In genomic region chr19:16373079-16373478, GRCh38 we compare ENCODE assay signal across 18 cellular contexts. TPM values are rescaled to one million over a fixed set of nuclear protein-coding genes. Genes with fewer than 3 reads are reported as not detected.
A peak's percentile ranks its signal among the peaks of the same experiment; 100 is the strongest.
DNase-seq lines count a peak whose midpoint lies in the region; ATAC-seq, FAIRE-seq and TF ChIP-seq lines count a peak whose summit lies in the region.
"Had no signal": no experiment of that assay in that cellular context is flagged by ENCODE, and none has a peak within 500 bp of the region (broad histone marks: within the 10 kb centered on the region; RNA-seq: fewer than 3 reads in every experiment).

No MANE protein-coding gene starts in this region.

- peak overlapping the region; percentile 29 for H4K8ac ChIP-seq in H1 (ENCODE audit: extremely low read depth, insufficient read depth, low read length)

- H3K27me3 ChIP-seq in ACC112 (ENCODE audit: insufficient read depth, low read length), result no peaks in the 10 kb centered on the region
- H3K27me3 ChIP-seq in DND-41 (ENCODE audit: insufficient read depth, low read length, poor library complexity), result no peaks in the 10 kb centered on the region
- no peaks in the 10 kb centered on the region for H3K27me3 ChIP-seq in H1 (replicated peaks in 1 of 4; ENCODE audit: control insufficient read depth in 3 of 4, extremely low read depth in 1 of 4, insufficient read depth in 3 of 4, low read length in 3 of 4)
- H3K27me3 ChIP-seq: SJCRH30 had no signal

- CTCF ChIA-PET in H1 (lab: Charles Lee; ENCODE audit: partially characterized antibody), result interaction anchor here (0.6 to 5.1 kb wide), 8 partner anchors 10 to 125 kb away, joined by 3 to 23 read pairs (median 4); no protein-coding TSS in a partner anchor

- H3K9me3 ChIP-seq in DND-41 (ENCODE audit: insufficient read depth, low read length, severe bottlenecking) (no peaks in the 10 kb centered on the region), H1 (ENCODE audit: insufficient read depth in 2 of 2, low read depth in 1 of 2, low read length in 1 of 2) (no peaks in the 10 kb centered on the region)
- H3K9me3 ChIP-seq: SJCRH30 had no signal

- FAIRE-seq in H1 (lab: Jason Lieb, UNC), result no peak
- FAIRE-seq: endometrium, frontal cortex had no signal

- H3K23me2 ChIP-seq in H1 (ENCODE audit: low read depth, low read length), result peaks cover 8% of the 10 kb centered on the region; the same call in 1 of the 2 replicates

- no peak for TF ChIP-seq EP300 in H1 (IDR thresholded peaks at IDR 0.05; ENCODE audit: borderline replicate concordance in 1 of 2, low read depth in 2 of 2, low read length in 2 of 2)

- POLR2A ChIA-PET in H1 (lab: Charles Lee; ENCODE audit: partially characterized antibody), result no interaction called here

- TF ChIP-seq RAD21 in H1 (IDR thresholded peaks at IDR 0.05 in 1 of 2, conservative IDR thresholded peaks at IDR 0.05 in 1 of 2; ENCODE audit: low read depth in 2 of 2, low read length in 2 of 2), result no peak

- no peak overlapping the region for H2BK15ac ChIP-seq in H1 (ENCODE audit: low read length)

- no peak overlapping the region for H2BK5ac ChIP-seq in H1 (ENCODE audit: low read depth, low read length)

- no peak overlapping the region for H3K4me3 ChIP-seq in ACC112 (ENCODE audit: low read depth, low read length)
- no peak overlapping the region for H3K4me3 ChIP-seq in DND-41 (ENCODE audit: low read depth in 1 of 2, low read length in 2 of 2)
- no peak overlapping the region for H3K4me3 ChIP-seq in H1 (ENCODE audit: extremely low read depth in 1 of 4, insufficient read depth in 2 of 4, low read depth in 3 of 4, low read length in 4 of 4)
- H3K4me3 ChIP-seq: SJCRH30 had no signal

- no peak overlapping the region for H3K4me2 ChIP-seq in DND-41 (ENCODE audit: insufficient read depth, low read length)
- no peak overlapping the region for H3K4me2 ChIP-seq in H1 (ENCODE audit: insufficient read depth in 1 of 2, low read depth in 2 of 2, low read length in 2 of 2)

- H3K4ac ChIP-seq in H1 (replicated peaks; ENCODE audit: insufficient read length, low read depth, low read length), result no peak overlapping the region

- H4K20me1 ChIP-seq in DND-41 (ENCODE audit: insufficient read depth, low read length) (peaks cover 60% of the 10 kb centered on the region), H1 (replicated peaks in 1 of 2; ENCODE audit: control insufficient read depth in 1 of 2, insufficient read depth in 2 of 2, low read length in 2 of 2) (peaks cover 6 to 21% of the 10 kb centered on the region in 2 experiments)

- H2BK12ac ChIP-seq in H1 (ENCODE audit: low read depth, low read length), result no peak overlapping the region

- H3K9ac ChIP-seq in DND-41 (ENCODE audit: low read depth, low read length) (no peak overlapping the region), H1 (replicated peaks in 1 of 4; ENCODE audit: extremely low read depth in 1 of 4, low read depth in 3 of 4, low read length in 3 of 4) (no peak overlapping the region)

- no peak for DNase-seq in DND-41
- DNase-seq in H1 (ENCODE audit: low read depth in 1 of 2, low spot score in 2 of 2), result no peak
- DNase-seq in sciatic nerve (ENCODE audit: low spot score), result no peak
- DNase-seq in substantia nigra (lab: John Stamatoyannopoulos, UW), result no peak
- DNase-seq in DMS153 treated with DMSO at 0.1 percent for 48 hours (lab: John Stamatoyannopoulos, UW; ENCODE audit: unreplicated experiment), result no peak
- no peak for DNase-seq in NCI-H226
- no peak for DNase-seq in D341Med (ENCODE audit: low spot score)
- DNase-seq: activated CD4-positive, alpha-beta T cell treated with anti-CD3 and anti-CD28 coated beads for 4 hours; activated naive CD8-positive, alpha-beta T cell treated with anti-CD3 and anti-CD28 coated beads, Interleukin-2, amount 10 ng/mL, durations not matched to agents 7 days and 5 days; activated T-cell treated with anti-CD3 and anti-CD28 coated beads for 4 hours; central memory CD4-positive, alpha-beta T cell; KBM-7; SJCRH30; stimulated activated CD4-positive, alpha-beta T cell treated with anti-CD3 and anti-CD28 coated beads, Interleukin-4, amount 100 ng/mL, for 4 hours had no signal

- no peak overlapping the region for H2BK20ac ChIP-seq in H1 (ENCODE audit: low read length)

- 96% methylated on average over 12 of the region's 12 CpGs; no CpG with 5 or more reads in 1 of the 2 experiments for WGBS in H1 (ENCODE audit: extremely low coverage in 1 of 2, insufficient coverage in 1 of 2, insufficient read length in 1 of 2, insufficient replicate concordance in 2 of 2, low coverage in 1 of 2, low lambda C conversion rate in 2 of 2, missing lambda C conversion rate in 1 of 2), 2 experiments

- H3K23ac ChIP-seq in H1 (ENCODE audit: insufficient read length), result no peak overlapping the region

- H3K4me1 ChIP-seq in ACC112 (ENCODE audit: control insufficient read depth, insufficient read depth, low read length, unreplicated experiment) (peaks cover 21% of the 10 kb centered on the region), DND-41 (ENCODE audit: insufficient read depth, low read length) (peaks cover 77% of the 10 kb centered on the region), H1 (replicated peaks in 1 of 4; ENCODE audit: control insufficient read depth in 3 of 4, insufficient read depth in 4 of 4, low read length in 3 of 4) (peaks cover 0 to 2% (median 0%) of the 10 kb centered on the region in 4 experiments; a peak in 1 of 7 replicates)

- H3K79me2 ChIP-seq in ACC112 (ENCODE audit: control insufficient read depth, insufficient read depth, low read length, unreplicated experiment) (no peaks in the 10 kb centered on the region), DND-41 (ENCODE audit: insufficient read depth, low read length) (no peaks in the 10 kb centered on the region), H1 (ENCODE audit: control insufficient read depth in 1 of 2, insufficient read depth in 2 of 2, low read length in 2 of 2) (no peaks in the 10 kb centered on the region)

- H2AFZ ChIP-seq in ACC112 (ENCODE audit: low read length, unreplicated experiment), result no peak overlapping the region
- no peak overlapping the region for H2AFZ ChIP-seq in DND-41 (ENCODE audit: low read depth, low read length)
- no peak overlapping the region for H2AFZ ChIP-seq in H1 (ENCODE audit: low read length)

- H3K56ac ChIP-seq in H1 (replicated peaks; ENCODE audit: insufficient read length, low read depth, low read length), result no peak overlapping the region

- H3K14ac ChIP-seq in H1 (ENCODE audit: insufficient read length), result no peak overlapping the region

- no peak overlapping the region for H2BK120ac ChIP-seq in H1 (replicated peaks; ENCODE audit: low read depth, low read length)

- no peak overlapping the region for H4K91ac ChIP-seq in H1 (replicated peaks; ENCODE audit: insufficient read length, low read length)

- TF ChIP-seq CTCF in DND-41 (IDR thresholded peaks at IDR 0.05; ENCODE audit: borderline replicate concordance, extremely low read depth, low read length, poor library complexity, severe bottlenecking) (no peak), H1 (IDR thresholded peaks at IDR 0.05; ENCODE audit: control extremely low read depth in 1 of 3, insufficient read depth in 1 of 3, low read depth in 1 of 3, low read length in 3 of 3) (no peak)

- H3K79me1 ChIP-seq in H1 (ENCODE audit: low read depth, low read length), result peaks cover 4% of the 10 kb centered on the region

- no peak for TF ChIP-seq POLR2A in H1 (IDR thresholded peaks at IDR 0.05; ENCODE audit: control extremely low read depth in 1 of 2, low read depth in 2 of 2, low read length in 2 of 2)

- no peak overlapping the region for H4K5ac ChIP-seq in H1 (ENCODE audit: insufficient read length, low read depth, low read length)

- H3K36me3 ChIP-seq in ACC112 (ENCODE audit: insufficient read depth, low read length) (no peaks in the 10 kb centered on the region), DND-41 (ENCODE audit: insufficient read depth, low read length) (peaks cover 50% of the 10 kb centered on the region), H1 (ENCODE audit: control insufficient read depth in 2 of 4, insufficient read depth in 4 of 4, low read length in 3 of 4) (peaks cover 0 to 12% (median 9%) of the 10 kb centered on the region in 4 experiments; a peak in 5 of 8 replicates)

- intact Hi-C loops in sciatic nerve (cut with DNase I), result no loop called here

- ATAC-seq in DND-41 (ENCODE audit: insufficient read depth, low read depth) (no peak), sciatic nerve (peak; percentile 13)

- no peak overlapping the region for H2AK5ac ChIP-seq in H1 (ENCODE audit: low read depth, low read length)

- H3K18ac ChIP-seq in H1 (ENCODE audit: extremely low read depth, low read length), result no peak overlapping the region

- peak overlapping the region; percentile 25; the same call in 1 of the 2 replicates for H3K27ac ChIP-seq in ACC112 (ENCODE audit: low read depth, low read length)
- peak overlapping the region; percentile 9; the same call in 1 of the 2 replicates for H3K27ac ChIP-seq in DND-41 (ENCODE audit: low read length)
- H3K27ac ChIP-seq in H1 (ENCODE audit: low read depth, low read length), result no peak overlapping the region
- H3K27ac ChIP-seq in substantia nigra (ENCODE audit: low read depth, low read length, poor library complexity, severe bottlenecking), result no peak overlapping the region
- H3K27ac ChIP-seq: HL-60, SJCRH30 had no signal

TF ChIP-seq in H1, 55 proteins besides CTCF, POLR2A, EP300 and RAD21 (continues in another document):
- no peak for TF ChIP-seq SIN3A (conservative IDR thresholded peaks at IDR 0.05 in 1 of 2, IDR thresholded peaks at IDR 0.05 in 1 of 2; ENCODE audit: low read depth in 1 of 2, low read length in 2 of 2)
- TF ChIP-seq SP4 (IDR thresholded peaks at IDR 0.05; ENCODE audit: low read length), result no peak
- no peak for TF ChIP-seq SP2 (IDR thresholded peaks at IDR 0.05; ENCODE audit: low read length)
- no peak for TF ChIP-seq CEBPB (IDR thresholded peaks at IDR 0.05; ENCODE audit: low read depth, low read length)
- no peak for TF ChIP-seq MAX (IDR thresholded peaks at IDR 0.05)
- TF ChIP-seq SP1 (IDR thresholded peaks at IDR 0.05; ENCODE audit: low read depth, low read length), result no peak
- TF ChIP-seq BACH1 (IDR thresholded peaks at IDR 0.05; ENCODE audit: low read length), result no peak
- no peak for TF ChIP-seq SIX5 (IDR thresholded peaks at IDR 0.05; ENCODE audit: low read depth, low read length)
- TF ChIP-seq GTF2F1 (IDR thresholded peaks at IDR 0.05; ENCODE audit: borderline replicate concordance, low read depth, low read length), result no peak

RNA-seq across cellular contexts. Expression of gene KLF2, which starts 48.5 kb away (rescaled TPM):
- 0.19 and 0.52 TPM in 2 replicates for total RNA-seq in H1 (2021; fragmentation: NEBNext Ultra II Directional; extraction: Animal tissue kit (Norgen Biotek cat#: 25700))
- 0.11 and 0.33 TPM in 2 replicates for polyA plus RNA-seq in H1 (2011; rRNA removed)
- polyA plus RNA-seq in H1 (2011; cell fraction: cytosol; rRNA removed), result not detected
- 0.27 TPM for polyA plus RNA-seq in H1 (2011; cell fraction: nucleus; rRNA removed)
- polyA plus RNA-seq in H1 (2012, experiment 1 of 2), result 0.17 to 0.43 TPM (median 0.22 TPM) in 3 of 4 replicates, not detected in the other
- polyA plus RNA-seq in H1 (2012, experiment 2 of 2), result 0.35 TPM
- 0.32 TPM for polyA plus RNA-seq in H1 (2013, experiment 1 of 2)
- polyA plus RNA-seq in H1 (2013, experiment 2 of 2), result 0.31 TPM
- not detected in 2 replicates for polyA minus RNA-seq in H1 (2011; rRNA and poly(A)+ RNA removed)
- polyA minus RNA-seq in H1 (2011; cell fraction: cytosol; rRNA and poly(A)+ RNA removed), result not detected
- polyA minus RNA-seq in H1 (2011; cell fraction: nucleus; rRNA and poly(A)+ RNA removed), result 0.50 TPM
- total RNA-seq in sciatic nerve, result 105 TPM

Comparison
In these comparisons a context has a peak if more than half of its experiments do, and no peak if none do; other contexts are left out.
1. H3K27ac ChIP-seq: peak in ACC112 (single experiment) and DND-41 (single experiment); none in H1 (single experiment) and substantia nigra (single experiment).
2. RNA of gene KLF2, which starts 48.5 kb away (total RNA-seq): 105 TPM in sciatic nerve (single experiment); 0.19 to 0.52 TPM in H1; every median in the first group is over 10 times any median in the second.